ENCODE assay signal across 11 cellular contexts in the genomic region with DNA sequence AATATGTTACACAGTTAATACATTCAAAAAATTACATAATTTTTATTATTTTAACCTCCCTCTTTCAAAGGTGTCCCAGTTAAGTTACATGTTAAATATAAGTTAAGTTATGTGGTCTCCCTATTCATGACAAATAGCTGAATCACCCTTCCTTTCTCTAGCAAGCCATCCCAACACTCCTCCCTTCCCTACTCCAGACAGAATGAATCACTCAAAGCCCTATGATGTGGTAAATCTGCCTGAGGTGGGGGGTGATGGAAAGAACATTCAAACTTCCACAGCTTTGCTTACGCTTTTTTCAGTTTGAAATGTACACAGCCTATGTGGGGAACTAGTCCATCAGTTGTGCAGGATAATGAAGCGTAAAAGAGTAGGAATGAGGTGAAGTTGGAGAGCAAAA.
A peak's percentile ranks its signal among the peaks of the same experiment; 100 is the strongest.
DNase-seq lines count a peak whose midpoint lies in the region; ATAC-seq and TF ChIP-seq lines count a peak whose summit lies in the region.
"Had no signal": no experiment of that assay in that cellular context is flagged by ENCODE, and none has a peak within 500 bp of the region (broad histone marks: within the 10 kb centered on the region; RNA-seq: fewer than 3 reads in every experiment).

No MANE protein-coding gene starts in this region.

- WGBS in SK-N-SH (ENCODE audit: low lambda C conversion rate): 11% methylated on average over 2 of the region's 2 CpGs

- peak overlapping the region in 1 of 2 experiments; percentile 38; a peak in 2 of 4 replicates for H3K27ac ChIP-seq in SK-N-SH (ENCODE audit: low read depth in 2 of 2, low read length in 1 of 2)

- peak overlapping the region; percentile 50; the same call in 1 of the 2 replicates for H2AFZ ChIP-seq in SK-N-SH (ENCODE audit: low read depth)

- H3F3A ChIP-seq in SK-N-SH (replicated peaks; ENCODE audit: insufficient read depth): peaks cover 4% of the 10 kb centered on the region

- no peaks in the 10 kb centered on the region for H3K79me2 ChIP-seq in SK-N-SH (ENCODE audit: insufficient read depth)

- ATAC-seq in activated naive CD8-positive, alpha-beta T cell treated with anti-CD3 and anti-CD28 coated beads, Interleukin-2, amount 50 U/mL, for 24 hours: peak; percentile 59
- ATAC-seq in HG03457 (IDR thresholded peaks at IDR 0.05; ENCODE audit: unreplicated experiment) (no peak), GM19455 (IDR thresholded peaks at IDR 0.05; ENCODE audit: unreplicated experiment) (no peak)

- H3K27ac Mint-ChIP-seq in activated naive CD8-positive, alpha-beta T cell treated with anti-CD3 and anti-CD28 coated beads, Interleukin-2, amount 50 U/mL, for 24 hours: no peak overlapping the region
- no peak overlapping the region for H3K27ac Mint-ChIP-seq in activated naive CD8-positive, alpha-beta T cell treated with anti-CD3 and anti-CD28 coated beads for 36 hours
- H3K27ac Mint-ChIP-seq: activated T-helper 1 cell treated with anti-CD3 and anti-CD28 coated beads, Interleukin-12 subunit alpha, Interleukin-12 subunit beta, Interleukin-2, Interleukin-4 antibody, amounts not matched to agents 30 ng/mL and 10 ng/mL and 1 ng/mL, durations not matched to agents 14 hours and 24 hours and 36 hours had no signal

- CTCF ChIA-PET in SK-N-SH (lab: Yijun Ruan, JAX): no interaction called here

- no peaks in the 10 kb centered on the region for H3K27me3 ChIP-seq in SK-N-SH (ENCODE audit: insufficient read depth)

- H3K4me1 Mint-ChIP-seq in activated naive CD8-positive, alpha-beta T cell treated with anti-CD3 and anti-CD28 coated beads, Interleukin-2, amount 50 U/mL, for 24 hours: peaks cover 3% of the 10 kb centered on the region
- H3K4me1 Mint-ChIP-seq in activated naive CD8-positive, alpha-beta T cell treated with anti-CD3 and anti-CD28 coated beads for 36 hours: peaks cover 6% of the 10 kb centered on the region

- no peak for DNase-seq in activated naive CD8-positive, alpha-beta T cell treated with anti-CD3 and anti-CD28 coated beads, Interleukin-2, amount 50 U/mL, for 24 hours
- DNase-seq in activated naive CD8-positive, alpha-beta T cell treated with anti-CD3 and anti-CD28 coated beads for 36 hours: no peak
- DNase-seq in SK-N-SH: no peak
- DNase-seq in fibroblast of pulmonary artery (ENCODE audit: low read depth): peak; percentile 94
- peak; percentile 78 for DNase-seq in smooth muscle cell of the brain vasculature (ENCODE audit: low read depth, low spot score)
- no peak for DNase-seq in SIG-M5 treated with dmso at 0.1 percent for 504 hours (lab: John Stamatoyannopoulos, UW; ENCODE audit: unreplicated experiment)
- DNase-seq: stimulated activated CD4-positive, alpha-beta T cell treated with anti-CD3 and anti-CD28 coated beads, Interleukin-2, amount 100 ng/mL, for 48 hours; T-helper 9 cell had no signal

- no peaks in the 10 kb centered on the region for H3K36me3 ChIP-seq in SK-N-SH (replicated peaks in 1 of 2; ENCODE audit: control insufficient read depth in 1 of 2, insufficient read depth in 2 of 2, low read length in 1 of 2)

- TF ChIP-seq RAD21 in SK-N-SH (IDR thresholded peaks at IDR 0.05; ENCODE audit: low read length): no peak

- peak overlapping the region; percentile 27; the same call in 1 of the 2 replicates for H3K4me2 ChIP-seq in SK-N-SH

- H3K9me3 Mint-ChIP-seq in activated naive CD8-positive, alpha-beta T cell treated with anti-CD3 and anti-CD28 coated beads, Interleukin-2, amount 50 U/mL, for 24 hours: no peaks in the 10 kb centered on the region
- no peaks in the 10 kb centered on the region for H3K9me3 Mint-ChIP-seq in activated naive CD8-positive, alpha-beta T cell treated with anti-CD3 and anti-CD28 coated beads for 36 hours
- H3K9me3 Mint-ChIP-seq: activated T-helper 1 cell treated with anti-CD3 and anti-CD28 coated beads, Interleukin-12 subunit alpha, Interleukin-12 subunit beta, Interleukin-2, Interleukin-4 antibody, amounts not matched to agents 30 ng/mL and 10 ng/mL and 1 ng/mL, durations not matched to agents 14 hours and 24 hours and 36 hours had no signal

- H3K4me1 ChIP-seq in SK-N-SH (ENCODE audit: control insufficient read depth in 1 of 2, insufficient read depth in 2 of 2, low read depth in 1 of 2, low read length in 1 of 2): peaks cover 10 to 13% of the 10 kb centered on the region in 2 experiments; a peak in 2 of 4 replicates

- no peak overlapping the region for H3K4me3 ChIP-seq in SK-N-SH (ENCODE audit: low read depth in 2 of 2, low read length in 1 of 2)
- no peak overlapping the region for H3K4me3 ChIP-seq in fibroblast of pulmonary artery (replicated peaks; ENCODE audit: low read depth, low read length)

- H3K9ac ChIP-seq in SK-N-SH: peak overlapping the region; percentile 6; the same call in 1 of the 2 replicates

- H3K9me3 ChIP-seq in SK-N-SH: no peaks in the 10 kb centered on the region

- TF ChIP-seq CTCF in SK-N-SH (IDR thresholded peaks at IDR 0.05) (no peak), fibroblast of pulmonary artery (IDR thresholded peaks at IDR 0.05; ENCODE audit: low read length, missing control alignments) (no peak)

- POLR2A ChIA-PET in SK-N-SH (lab: Yijun Ruan, JAX): no interaction called here

- H3K9me2 ChIP-seq in SK-N-SH: no peaks in the 10 kb centered on the region

- H3K27me3 Mint-ChIP-seq in activated naive CD8-positive, alpha-beta T cell treated with anti-CD3 and anti-CD28 coated beads, Interleukin-2, amount 50 U/mL, for 24 hours: no peaks in the 10 kb centered on the region
- no peaks in the 10 kb centered on the region for H3K27me3 Mint-ChIP-seq in activated naive CD8-positive, alpha-beta T cell treated with anti-CD3 and anti-CD28 coated beads for 36 hours

- no peaks in the 10 kb centered on the region for H3K36me3 Mint-ChIP-seq in activated naive CD8-positive, alpha-beta T cell treated with anti-CD3 and anti-CD28 coated beads, Interleukin-2, amount 50 U/mL, for 24 hours (ENCODE audit: low read depth)
- H3K36me3 Mint-ChIP-seq in activated naive CD8-positive, alpha-beta T cell treated with anti-CD3 and anti-CD28 coated beads for 36 hours: no peaks in the 10 kb centered on the region

- no peaks in the 10 kb centered on the region for H4K20me1 ChIP-seq in SK-N-SH (ENCODE audit: insufficient read depth)

- peak in 1 of 2 experiments; percentile 76; a peak in 2 of 4 replicates for TF ChIP-seq EP300 in SK-N-SH (IDR thresholded peaks at IDR 0.05; ENCODE audit: borderline replicate concordance in 1 of 2, low read depth in 1 of 2, low read length in 1 of 2)

- no peak overlapping the region for H3K4me3 Mint-ChIP-seq in activated naive CD8-positive, alpha-beta T cell treated with anti-CD3 and anti-CD28 coated beads, Interleukin-2, amount 50 U/mL, for 24 hours
- no peak overlapping the region for H3K4me3 Mint-ChIP-seq in activated naive CD8-positive, alpha-beta T cell treated with anti-CD3 and anti-CD28 coated beads for 36 hours
- H3K4me3 Mint-ChIP-seq: activated T-helper 1 cell treated with anti-CD3 and anti-CD28 coated beads, Interleukin-12 subunit alpha, Interleukin-12 subunit beta, Interleukin-2, Interleukin-4 antibody, amounts not matched to agents 30 ng/mL and 10 ng/mL and 1 ng/mL, durations not matched to agents 14 hours and 24 hours and 36 hours had no signal

TF ChIP-seq in SK-N-SH, 30 proteins besides CTCF, POLR2A, EP300 and RAD21 (continues in another document):
- no peak for TF ChIP-seq GABPA (IDR thresholded peaks at IDR 0.05; ENCODE audit: low read depth)
- 0 out of 2 replicates have a peak, but pooled peaks have one; percentile 48 for TF ChIP-seq TEAD4 (IDR thresholded peaks at IDR 0.05; ENCODE audit: borderline replicate concordance, insufficient read depth)
- TF ChIP-seq SMC3 (IDR thresholded peaks at IDR 0.05; ENCODE audit: low read depth, low read length): no peak
- TF ChIP-seq, protein P1, sequence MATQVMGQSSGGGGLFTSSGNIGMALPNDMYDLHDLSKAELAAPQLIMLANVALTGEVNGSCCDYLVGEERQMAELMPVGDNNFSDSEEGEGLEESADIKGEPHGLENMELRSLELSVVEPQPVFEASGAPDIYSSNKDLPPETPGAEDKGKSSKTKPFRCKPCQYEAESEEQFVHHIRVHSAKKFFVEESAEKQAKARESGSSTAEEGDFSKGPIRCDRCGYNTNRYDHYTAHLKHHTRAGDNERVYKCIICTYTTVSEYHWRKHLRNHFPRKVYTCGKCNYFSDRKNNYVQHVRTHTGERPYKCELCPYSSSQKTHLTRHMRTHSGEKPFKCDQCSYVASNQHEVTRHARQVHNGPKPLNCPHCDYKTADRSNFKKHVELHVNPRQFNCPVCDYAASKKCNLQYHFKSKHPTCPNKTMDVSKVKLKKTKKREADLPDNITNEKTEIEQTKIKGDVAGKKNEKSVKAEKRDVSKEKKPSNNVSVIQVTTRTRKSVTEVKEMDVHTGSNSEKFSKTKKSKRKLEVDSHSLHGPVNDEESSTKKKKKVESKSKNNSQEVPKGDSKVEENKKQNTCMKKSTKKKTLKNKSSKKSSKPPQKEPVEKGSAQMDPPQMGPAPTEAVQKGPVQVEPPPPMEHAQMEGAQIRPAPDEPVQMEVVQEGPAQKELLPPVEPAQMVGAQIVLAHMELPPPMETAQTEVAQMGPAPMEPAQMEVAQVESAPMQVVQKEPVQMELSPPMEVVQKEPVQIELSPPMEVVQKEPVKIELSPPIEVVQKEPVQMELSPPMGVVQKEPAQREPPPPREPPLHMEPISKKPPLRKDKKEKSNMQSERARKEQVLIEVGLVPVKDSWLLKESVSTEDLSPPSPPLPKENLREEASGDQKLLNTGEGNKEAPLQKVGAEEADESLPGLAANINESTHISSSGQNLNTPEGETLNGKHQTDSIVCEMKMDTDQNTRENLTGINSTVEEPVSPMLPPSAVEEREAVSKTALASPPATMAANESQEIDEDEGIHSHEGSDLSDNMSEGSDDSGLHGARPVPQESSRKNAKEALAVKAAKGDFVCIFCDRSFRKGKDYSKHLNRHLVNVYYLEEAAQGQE (IDR thresholded peaks at IDR 0.05; ENCODE audit: low read depth, low read length): peak; percentile 66; the same call in 1 of the 2 replicates
- TF ChIP-seq USF1 (IDR thresholded peaks at IDR 0.05; ENCODE audit: borderline replicate concordance, low read depth): no peak
- TF ChIP-seq FOXJ3 (CRISPR knock-in tag; IDR thresholded peaks at IDR 0.05): no peak
- no peak for TF ChIP-seq SIN3A (IDR thresholded peaks at IDR 0.05; ENCODE audit: borderline replicate concordance, low read depth, low read length)
- peak; percentile 98 for TF ChIP-seq FOSL2 (IDR thresholded peaks at IDR 0.05; ENCODE audit: borderline replicate concordance, low read depth)
- TF ChIP-seq, protein P2, sequence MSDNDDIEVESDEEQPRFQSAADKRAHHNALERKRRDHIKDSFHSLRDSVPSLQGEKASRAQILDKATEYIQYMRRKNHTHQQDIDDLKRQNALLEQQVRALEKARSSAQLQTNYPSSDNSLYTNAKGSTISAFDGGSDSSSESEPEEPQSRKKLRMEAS (IDR thresholded peaks at IDR 0.05; ENCODE audit: low read depth): peak; percentile 55
- TF ChIP-seq ELF1 (IDR thresholded peaks at IDR 0.05): no peak

Comparison
In these comparisons a context has a peak if more than half of its experiments do, and no peak if none do; other contexts are left out.
1. DNase-seq: peak in fibroblast of pulmonary artery (single experiment) and smooth muscle cell of the brain vasculature (single experiment); none in activated naive CD8-positive, alpha-beta T cell treated with anti-CD3 and anti-CD28 coated beads, Interleukin-2, amount 50 U/mL, for 24 hours (single experiment), activated naive CD8-positive, alpha-beta T cell treated with anti-CD3 and anti-CD28 coated beads for 36 hours (single experiment), SK-N-SH (single experiment) and SIG-M5 treated with dmso at 0.1 percent for 504 hours (single experiment).